In genomic region chr17:4397840-4398239, GRCh38 we compare ENCODE assay signal across 21 cellular contexts. TPM values are rescaled to one million over a fixed set of nuclear protein-coding genes. Genes with fewer than 3 reads are reported as not detected.
"Had no signal": no experiment of that assay in that cellular context is flagged by ENCODE, and none has a peak within 500 bp of the region (broad histone marks: within the 10 kb centered on the region; RNA-seq: fewer than 3 reads in every experiment).

No MANE protein-coding gene starts in this region.

- H3K36me3 ChIP-seq: gastrocnemius medialis, heart right ventricle, right lobe of liver, tibial nerve, upper lobe of right lung, vagina had no signal

- H3K4me3 ChIP-seq: gastrocnemius medialis, heart right ventricle, psoas muscle, right lobe of liver, testis, tibial nerve, upper lobe of right lung, vagina had no signal

- H3K9me3 Mint-ChIP-seq: mesothelial cell of epicardium; stimulated activated effector memory CD8-positive, alpha-beta T cell treated with anti-CD3 and anti-CD28 coated beads, Interleukin-12 subunit alpha, Interleukin-12 subunit beta, amount 100 ng/mL, for 72 hours; stimulated activated naive CD8-positive, alpha-beta T cell treated with anti-CD3 and anti-CD28 coated beads, Interleukin-15, amount 100 ng/mL, for 72 hours had no signal

- H3K27me3 ChIP-seq: gastrocnemius medialis, heart right ventricle, right lobe of liver, testis, upper lobe of right lung, vagina had no signal

- H3K9me3 ChIP-seq: gastrocnemius medialis, heart right ventricle, psoas muscle, right lobe of liver, testis, tibial nerve, upper lobe of right lung, vagina had no signal

- H3K27ac ChIP-seq: gastrocnemius medialis, heart right ventricle, psoas muscle, right lobe of liver, testis, tibial nerve, upper lobe of right lung, vagina had no signal

- ATAC-seq: esophagus mucosa; gastrocnemius medialis; heart right ventricle; left lobe of liver; psoas muscle; right lobe of liver; stimulated activated effector memory CD8-positive, alpha-beta T cell treated with anti-CD3 and anti-CD28 coated beads, Interleukin-12 subunit alpha, Interleukin-12 subunit beta, amount 100 ng/mL, for 72 hours; stimulated activated naive CD8-positive, alpha-beta T cell treated with anti-CD3 and anti-CD28 coated beads, Interleukin-15, amount 100 ng/mL, for 72 hours; upper lobe of right lung had no signal

- DNase-seq: effector memory CD4-positive, alpha-beta T cell; gastrocnemius medialis; heart right ventricle; hypothalamus; islet precursor cell; nephron progenitor cell; psoas muscle; retina; right lobe of liver; stimulated activated CD4-positive, alpha-beta T cell treated with anti-CD3 and anti-CD28 coated beads, Interleukin-4, amount 100 ng/mL, for 1 hour; stimulated activated CD8-positive, alpha-beta memory T cell treated with anti-CD3 and anti-CD28 coated beads, Interleukin-4, amount 100 ng/mL, for 48 hours; stimulated activated naive CD8-positive, alpha-beta T cell treated with anti-CD3 and anti-CD28 coated beads, Interleukin-15, amount 100 ng/mL, for 72 hours; testis; upper lobe of right lung had no signal

- H3K27ac Mint-ChIP-seq: mesothelial cell of epicardium; nephron progenitor cell; stimulated activated effector memory CD8-positive, alpha-beta T cell treated with anti-CD3 and anti-CD28 coated beads, Interleukin-12 subunit alpha, Interleukin-12 subunit beta, amount 100 ng/mL, for 72 hours; stimulated activated naive CD8-positive, alpha-beta T cell treated with anti-CD3 and anti-CD28 coated beads, Interleukin-15, amount 100 ng/mL, for 72 hours had no signal

- H3K36me3 Mint-ChIP-seq: mesothelial cell of epicardium; stimulated activated effector memory CD8-positive, alpha-beta T cell treated with anti-CD3 and anti-CD28 coated beads, Interleukin-12 subunit alpha, Interleukin-12 subunit beta, amount 100 ng/mL, for 72 hours had no signal

- H3K4me1 ChIP-seq: gastrocnemius medialis, heart right ventricle, psoas muscle, testis, tibial nerve, upper lobe of right lung had no signal

- H3K4me3 Mint-ChIP-seq: mesothelial cell of epicardium; nephron progenitor cell; stimulated activated effector memory CD8-positive, alpha-beta T cell treated with anti-CD3 and anti-CD28 coated beads, Interleukin-12 subunit alpha, Interleukin-12 subunit beta, amount 100 ng/mL, for 72 hours; stimulated activated naive CD8-positive, alpha-beta T cell treated with anti-CD3 and anti-CD28 coated beads, Interleukin-15, amount 100 ng/mL, for 72 hours had no signal

RNA-seq across cellular contexts. Expression of gene SPNS3, which starts 35.9 kb away (rescaled TPM):
- total RNA-seq: fibroblast of lung, gastrocnemius medialis, left lobe of liver, mesothelial cell of epicardium, psoas muscle, right lobe of liver, vagina had no signal
